24 cellular contexts compared by ENCODE assay signal in the genomic region with DNA sequence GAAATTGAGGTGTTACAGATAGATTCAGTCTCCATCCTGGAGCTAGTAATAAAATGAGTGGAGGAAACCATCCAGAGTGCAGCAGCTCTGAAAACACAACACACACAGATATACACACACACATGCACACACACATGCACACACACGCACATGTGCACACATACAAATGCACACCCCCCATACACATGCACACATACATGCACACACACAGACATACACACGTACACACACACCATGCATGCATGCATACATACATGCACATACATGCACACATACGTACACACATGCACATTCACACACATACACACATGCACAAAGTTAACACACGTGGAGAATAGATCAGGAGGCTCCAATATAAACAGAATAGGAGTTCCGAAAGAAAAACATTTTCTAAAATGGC. TPM values are rescaled to one million over a fixed set of nuclear protein-coding genes. Genes with fewer than 3 reads are reported as not detected.
"Had no signal": no experiment of that assay in that cellular context is flagged by ENCODE, and none has a peak within 500 bp of the region (broad histone marks: within the 10 kb centered on the region; RNA-seq: fewer than 3 reads in every experiment).

No MANE protein-coding gene starts in this region.

- H3K36me3 ChIP-seq: SJSA1 had no signal

- FAIRE-seq: RCC 7860 had no signal

- H3K4me3 ChIP-seq: SJSA1, SK-N-MC had no signal

- H3K27me3 ChIP-seq: SJSA1 had no signal

- H3K27ac ChIP-seq: HL-60, KMS-11, SJSA1, SK-N-MC had no signal

- H3K9me3 ChIP-seq: SJSA1 had no signal

- H3K4me1 ChIP-seq: SJSA1 had no signal

- DNase-seq: IMR-90, Kasumi-1, MM.1S, NCI-H1092 treated with DMSO at 0.1 percent for 48 hours, NCI-H1436, NCI-H1694 treated with DMSO at 0.1 percent for 48 hours, NCI-H1930, NCI-H2081, NCI-H2107, NCI-H226, NCI-H446, NCI-H510A, NCI-H524 treated with DMSO at 0.1 percent for 48 hours, NCI-H69, NCI-H774, Right ventricle myocardium superior, RPMI8226, SIG-M5 had no signal

RNA-seq across cellular contexts. Expression of gene OBP2B, which starts 21.0 kb away (rescaled TPM):
- total RNA-seq: IMR-90, M059J, Right ventricle myocardium superior, SJSA1 had no signal
- polyA plus RNA-seq: IMR-90 had no signal

RNA-seq across cellular contexts. Expression of gene ABO, which starts 44.9 kb away (rescaled TPM):
- total RNA-seq: IMR-90, M059J, SJSA1 had no signal
- polyA plus RNA-seq: IMR-90 had no signal
